Comparison of ENCODE assay signal across 25 cellular contexts in the genomic region with DNA sequence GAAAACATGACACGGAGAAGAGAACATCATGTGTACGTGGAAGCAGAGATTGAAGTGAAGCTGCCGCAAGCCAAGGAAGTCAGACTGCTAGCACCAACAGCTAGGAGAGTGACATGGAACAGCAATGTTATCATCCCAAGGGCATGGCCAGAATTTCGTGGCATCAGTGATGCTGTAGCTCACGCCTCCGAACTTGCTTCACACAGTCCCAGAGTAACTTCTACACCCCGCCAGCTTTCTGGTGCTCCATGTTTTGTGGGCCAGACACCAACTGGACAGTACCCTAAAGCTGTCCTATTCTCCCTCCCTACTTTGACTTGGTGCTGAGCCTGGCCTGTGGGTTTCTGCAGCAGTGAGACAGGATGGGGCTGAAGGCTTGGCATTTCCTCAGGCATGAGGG. TPM values are rescaled to one million over a fixed set of nuclear protein-coding genes. Genes with fewer than 3 reads are reported as not detected.
DNase-seq lines count a peak whose midpoint lies in the region; ATAC-seq, FAIRE-seq and TF ChIP-seq lines count a peak whose summit lies in the region.
"Had no signal": no experiment of that assay in that cellular context is flagged by ENCODE, and none has a peak within 500 bp of the region (broad histone marks: within the 10 kb centered on the region; RNA-seq: fewer than 3 reads in every experiment).

No MANE protein-coding gene starts in this region.

- ATAC-seq in gastroesophageal sphincter (no peak), GM19455 (IDR thresholded peaks at IDR 0.05; ENCODE audit: unreplicated experiment) (no peak)
- ATAC-seq: A549, GM12878, HCT116 had no signal

- no peak overlapping the region for H2BK12ac ChIP-seq in H9 (ENCODE audit: insufficient read length, low read depth, low read length)

- H3K4me1 ChIP-seq in H9 (ENCODE audit: insufficient read depth, low read length) (no peaks in the 10 kb centered on the region), suprapubic skin (no peaks in the 10 kb centered on the region), gastroesophageal sphincter (no peaks in the 10 kb centered on the region)
- H3K4me1 ChIP-seq: A549; BLaER1 treated with 17β-estradiol and CSF1 and Interleukin-3, amounts not matched to agents 10 nM and 100 nM had no signal

- WGBS in H9 (ENCODE audit: extremely low coverage, insufficient read length, low lambda C conversion rate), result no CpG with 5 or more reads among the region's 7 CpGs
- 94% methylated on average over 7 of the region's 7 CpGs for whole genome bisulfite sequencing in suprapubic skin
- WGBS in gastroesophageal sphincter (ENCODE audit: low coverage in 1 of 2), 2 donors, result 89 to 94% methylated on average over 4 to 5 of the region's 7 CpGs

- no peak overlapping the region; a peak in 1 of 5 replicates for H3K4me3 Mint-ChIP-seq in H9
- H3K4me3 Mint-ChIP-seq: CD4-positive, alpha-beta T cell; CD8-positive, alpha-beta memory T cell had no signal

- no peaks in the 10 kb centered on the region for H4K20me1 ChIP-seq in H9 (ENCODE audit: control insufficient read depth, insufficient read depth, insufficient read length)
- H4K20me1 ChIP-seq: BLaER1 treated with 17β-estradiol and CSF1 and Interleukin-3, amounts not matched to agents 10 nM and 100 nM had no signal

- no peaks in the 10 kb centered on the region for H3K9me3 ChIP-seq in H9 (ENCODE audit: control insufficient read depth, low read depth, low read length)
- no peaks in the 10 kb centered on the region for H3K9me3 ChIP-seq in suprapubic skin
- no peaks in the 10 kb centered on the region for H3K9me3 ChIP-seq in gastroesophageal sphincter
- H3K9me3 ChIP-seq: A549; BE2C; BLaER1 treated with 17β-estradiol and CSF1 and Interleukin-3, amounts not matched to agents 10 nM and 100 nM had no signal

- no peaks in the 10 kb centered on the region for H3K4me1 Mint-ChIP-seq in H9
- H3K4me1 Mint-ChIP-seq: CD14-positive monocyte; CD8-positive, alpha-beta memory T cell had no signal

- H3K56ac ChIP-seq in H9 (ENCODE audit: insufficient read length, low read depth, low read length), result no peak overlapping the region

- no peak for FAIRE-seq in urothelium cell line (lab: Jason Lieb, UNC)
- FAIRE-seq: A549, D721Med, GM12878, H54 had no signal

- H3K4ac ChIP-seq in H9 (ENCODE audit: low read depth, low read length), result no peak overlapping the region

- TF ChIP-seq EP300 in suprapubic skin (IDR thresholded peaks at IDR 0.05) (no peak), gastroesophageal sphincter (IDR thresholded peaks at IDR 0.05) (no peak)

- H3K4me3 ChIP-seq in coronary artery (no peak overlapping the region), suprapubic skin (no peak overlapping the region), gastroesophageal sphincter (no peak overlapping the region)
- H3K4me3 ChIP-seq: A549; BLaER1 treated with 17β-estradiol and CSF1 and Interleukin-3, amounts not matched to agents 10 nM and 100 nM; GM12878 had no signal

- peaks cover 26% of the 10 kb centered on the region for H3K27me3 Mint-ChIP-seq in H9 (ENCODE audit: low read depth)

- no peak overlapping the region for H2AFZ ChIP-seq in H9 (ENCODE audit: low read length)

- no peak overlapping the region for H3K18ac ChIP-seq in H9 (ENCODE audit: insufficient read length, low read depth, low read length)

- TF ChIP-seq CTCF in H9 (conservative IDR thresholded peaks at IDR 0.05) (no peak), coronary artery (IDR thresholded peaks at IDR 0.05) (no peak), suprapubic skin (IDR thresholded peaks at IDR 0.05) (no peak), gastroesophageal sphincter (IDR thresholded peaks at IDR 0.05) (no peak)

- H2BK15ac ChIP-seq in H9 (ENCODE audit: low read depth, low read length), result no peak overlapping the region

- H3K27ac Mint-ChIP-seq in H9, result no peak overlapping the region
- H3K27ac Mint-ChIP-seq: CD14-positive monocyte; CD4-positive, alpha-beta T cell; CD8-positive, alpha-beta memory T cell had no signal

- no peak overlapping the region for H3K23ac ChIP-seq in H9 (ENCODE audit: insufficient read length, low read depth, low read length)

- H3K23me2 ChIP-seq in H9 (ENCODE audit: insufficient read length, low read depth, low read length, poor library complexity, severe bottlenecking), result no peaks in the 10 kb centered on the region

- no peak overlapping the region for H2BK20ac ChIP-seq in H9 (ENCODE audit: low read depth, low read length, poor library complexity, severe bottlenecking)

- H4K5ac ChIP-seq in H9 (ENCODE audit: insufficient read length, low read depth, low read length), result no peak overlapping the region

- H3K36me3 Mint-ChIP-seq in H9 (ENCODE audit: insufficient read depth in 1 of 3, low read depth in 3 of 3), result no peaks in the 10 kb centered on the region
- H3K36me3 Mint-ChIP-seq: CD14-positive monocyte; CD8-positive, alpha-beta memory T cell had no signal

- H3T11ph ChIP-seq in H9 (ENCODE audit: low read length), result no peak overlapping the region

- no peaks in the 10 kb centered on the region for H3K79me2 ChIP-seq in H9 (ENCODE audit: insufficient read depth, low read length)

- H4K8ac ChIP-seq in H9 (replicated peaks; ENCODE audit: insufficient read length, low read depth, low read length), result no peak overlapping the region

- no peaks in the 10 kb centered on the region for H3K27me3 ChIP-seq in H9 (ENCODE audit: insufficient read depth, low read length)
- H3K27me3 ChIP-seq in suprapubic skin, result no peaks in the 10 kb centered on the region
- peaks cover 63% of the 10 kb centered on the region for H3K27me3 ChIP-seq in gastroesophageal sphincter
- H3K27me3 ChIP-seq: BE2C; BLaER1 treated with 17β-estradiol and CSF1 and Interleukin-3, amounts not matched to agents 10 nM and 100 nM had no signal

- H2BK120ac ChIP-seq in H9 (ENCODE audit: low read depth, low read length, poor library complexity, severe bottlenecking), result no peak overlapping the region

- H3K79me1 ChIP-seq in H9 (ENCODE audit: insufficient read depth, low read depth, low read length, poor library complexity, severe bottlenecking), result no peaks in the 10 kb centered on the region

- no peak overlapping the region for H3K4me2 ChIP-seq in H9 (ENCODE audit: insufficient read depth, insufficient read length, low read length)
- H3K4me2 ChIP-seq: A549; BLaER1 treated with 17β-estradiol and CSF1 and Interleukin-3, amounts not matched to agents 10 nM and 100 nM had no signal

- H4K91ac ChIP-seq in H9 (ENCODE audit: insufficient read length, low read depth, low read length), result no peak overlapping the region

- H2BK5ac ChIP-seq in H9 (ENCODE audit: insufficient read length, low read length), result no peak overlapping the region

- no peaks in the 10 kb centered on the region for H3K36me3 ChIP-seq in suprapubic skin
- H3K36me3 ChIP-seq in gastroesophageal sphincter, result no peaks in the 10 kb centered on the region
- H3K36me3 ChIP-seq: BE2C; BLaER1 treated with 17β-estradiol and CSF1 and Interleukin-3, amounts not matched to agents 10 nM and 100 nM had no signal

- no peak overlapping the region for H3K27ac ChIP-seq in H9 (ENCODE audit: insufficient read length, low read depth, low read length)
- H3K27ac ChIP-seq in coronary artery, result no peak overlapping the region
- H3K27ac ChIP-seq in suprapubic skin, result no peak overlapping the region
- no peak overlapping the region for H3K27ac ChIP-seq in gastroesophageal sphincter
- H3K27ac ChIP-seq: A549; BLaER1 treated with 17β-estradiol and CSF1 and Interleukin-3, amounts not matched to agents 10 nM and 100 nM had no signal

- H3K9me3 Mint-ChIP-seq in H9, result no peaks in the 10 kb centered on the region
- H3K9me3 Mint-ChIP-seq: CD14-positive monocyte; CD4-positive, alpha-beta T cell; CD8-positive, alpha-beta memory T cell had no signal

- H3K14ac ChIP-seq in H9 (ENCODE audit: insufficient read depth, low read length), result no peak overlapping the region

- no peak for TF ChIP-seq POLR2A in suprapubic skin (IDR thresholded peaks at IDR 0.05)
- no peak for TF ChIP-seq POLR2A in gastroesophageal sphincter (IDR thresholded peaks at IDR 0.05)

- no peak overlapping the region for H3K9ac ChIP-seq in H9 (ENCODE audit: extremely low read depth, insufficient read length, low read length)
- H3K9ac ChIP-seq: BLaER1 treated with 17β-estradiol and CSF1 and Interleukin-3, amounts not matched to agents 10 nM and 100 nM had no signal

- no peak overlapping the region for H2AK5ac ChIP-seq in H9 (ENCODE audit: insufficient read length, low read length)

- DNase-seq in H9 (peak; percentile 11), coronary artery (ENCODE audit: low spot score) (peak; percentile 50), mesenteric fat pad (ENCODE audit: low spot score) (peak; percentile 49), suprapubic skin (ENCODE audit: low spot score in 2 of 2) (peak; percentile 19 to 59), urothelium cell line (ENCODE audit: low spot score) (no peak)
- DNase-seq: 8988T; ACHN; AML-193; BE2C; CD4-positive, alpha-beta T cell; CD8-positive, alpha-beta memory T cell; DMS 273 treated with DMSO at 0.1 percent for 48 hours; DMS79; EL; GDM1; GOT3 had no signal

RNA-seq across cellular contexts. Expression of a gene that starts 33.0 kb away (rescaled TPM):
- total RNA-seq in H9 (2021) (not detected in 2 replicates), mesenteric fat pad (2.4 TPM), suprapubic skin (1 to 10 TPM; 2.0 to 9.7 (median 2.5) TPM), gastroesophageal sphincter (1 to 10 TPM in 1 of 4 donors, under 1 TPM in 2, not detected in 1; 0.32 to 1.2 (median 0.89) TPM)
- total RNA-seq: CD4-positive, alpha-beta T cell; CD8-positive, alpha-beta memory T cell; GM12878 had no signal
